Comparison of ENCODE assay signal across 16 cellular contexts in genomic region chr9:93964685-93965084, GRCh38. TPM values are rescaled to one million over a fixed set of nuclear protein-coding genes. Genes with fewer than 3 reads are reported as not detected.
"Had no signal": no experiment of that assay in that cellular context is flagged by ENCODE, and none has a peak within 500 bp of the region (broad histone marks: within the 10 kb centered on the region; RNA-seq: fewer than 3 reads in every experiment).

No MANE protein-coding gene starts in this region.

- DNase-seq: activated CD4-positive, alpha-beta T cell treated with anti-CD3 and anti-CD28 coated beads for 36 hours; activated CD4-positive, alpha-beta T cell treated with anti-CD3 and anti-CD28 coated beads, Interleukin-2, amount 50 U/mL, for 48 hours; activated T-cell treated with anti-CD3 and anti-CD28 coated beads, Interleukin-2, amount 50 U/mL, for 4 hours; amygdala; foreskin fibroblast; hippocampal formation; left cardiac atrium; mesendoderm; nucleus accumbens had no signal

- H3K36me3 ChIP-seq: cardiac muscle cell had no signal

- H3K4me3 ChIP-seq: cardiac muscle cell, dorsolateral prefrontal cortex had no signal

- H3K27ac ChIP-seq: cardiac muscle cell, dorsolateral prefrontal cortex had no signal

- FAIRE-seq: islet of Langerhans had no signal

- ATAC-seq: activated CD4-positive, alpha-beta T cell treated with anti-CD3 and anti-CD28 coated beads for 36 hours; activated T-cell treated with anti-CD3 and anti-CD28 coated beads, Interleukin-2, amount 50 U/mL, for 4 hours; left cardiac atrium; naive thymus-derived CD8-positive, alpha-beta T cell; WTC11 had no signal

RNA-seq across cellular contexts. Expression of gene BARX1, which starts 9.5 kb away (rescaled TPM):
- total RNA-seq: activated T-cell treated with anti-CD3 and anti-CD28 coated beads, Interleukin-2, amount 50 U/mL, for 4 hours; left cardiac atrium; lower leg skin; naive thymus-derived CD8-positive, alpha-beta T cell; temporal lobe had no signal
- polyA plus RNA-seq: naive thymus-derived CD8-positive, alpha-beta T cell had no signal
